20 cellular contexts compared by ENCODE assay signal in the genomic region with DNA sequence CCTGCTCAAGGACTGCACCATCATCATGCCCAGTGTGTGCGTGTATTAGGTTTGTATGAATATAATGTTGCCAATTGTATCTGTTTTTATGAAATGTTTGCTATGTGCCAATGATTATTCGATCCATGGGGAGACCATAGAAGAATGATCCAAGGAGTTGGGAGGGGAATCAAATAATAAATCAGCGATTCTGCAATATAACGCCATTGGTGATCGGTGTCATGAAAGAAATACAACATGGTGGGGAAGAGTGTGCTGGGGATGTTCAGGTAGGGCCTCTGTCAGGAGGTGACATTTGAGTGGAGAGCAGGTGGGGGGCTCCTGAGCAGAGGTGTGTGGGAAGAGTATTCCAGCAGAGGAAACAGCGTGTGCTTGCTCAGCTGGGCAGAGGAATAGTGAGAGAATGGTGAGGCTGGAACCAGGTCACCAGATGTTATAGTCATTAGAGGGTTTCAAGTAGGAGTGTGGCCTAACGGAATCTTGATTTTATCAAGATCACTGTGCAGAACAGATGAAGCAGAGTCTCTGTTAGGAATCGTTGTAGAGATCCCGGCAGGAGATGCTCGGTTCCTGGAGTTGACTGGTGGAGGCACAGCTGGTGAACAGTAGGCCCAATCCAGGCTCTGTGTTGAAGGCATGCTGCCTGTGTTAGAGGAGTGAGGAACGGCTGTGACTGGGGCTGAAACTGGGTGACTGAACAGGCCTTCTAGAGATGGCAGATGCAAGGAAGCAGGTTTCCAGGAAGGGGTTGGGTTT. TPM values are rescaled to one million over a fixed set of nuclear protein-coding genes. Genes with fewer than 3 reads are reported as not detected.
DNase-seq lines count a peak whose midpoint lies in the region; ATAC-seq and TF ChIP-seq lines count a peak whose summit lies in the region.
"Had no signal": no experiment of that assay in that cellular context is flagged by ENCODE, and none has a peak within 500 bp of the region (broad histone marks: within the 10 kb centered on the region; RNA-seq: fewer than 3 reads in every experiment).

No MANE protein-coding gene starts in this region.

- H4K20me1 ChIP-seq in HCT116 (ENCODE audit: insufficient read depth): no peaks in the 10 kb centered on the region
- peaks cover 77% of the 10 kb centered on the region for H4K20me1 ChIP-seq in neural progenitor cell (ENCODE audit: low read depth)

- H3K9ac ChIP-seq in HCT116 (ENCODE audit: low read length) (no peak overlapping the region), neural progenitor cell (no peak overlapping the region)
- H3K9ac ChIP-seq: KMS-11 had no signal

- H3K27ac Mint-ChIP-seq in CD4-positive, CD25-positive, alpha-beta regulatory T cell: no peak overlapping the region
- peak overlapping the region; percentile 3 for H3K27ac Mint-ChIP-seq in central memory CD8-positive, alpha-beta T cell (ENCODE audit: low read depth)
- H3K27ac Mint-ChIP-seq in neural progenitor cell: peak overlapping the region; percentile 42
- H3K27ac Mint-ChIP-seq: natural killer cell treated with Interleukin-12 subunit alpha and Interleukin-12 subunit beta and Interleukin-15 and Interleukin-18, amount 100 ng/mL, for 72 hours had no signal

- peaks cover 13% of the 10 kb centered on the region for H3K4me1 ChIP-seq in CD4-positive, CD25-positive, alpha-beta regulatory T cell (ENCODE audit: control insufficient read depth, insufficient read depth, low read length, poor library complexity, severe bottlenecking)
- peaks cover 15 to 30% of the 10 kb centered on the region in 2 experiments for H3K4me1 ChIP-seq in HCT116 (ENCODE audit: control insufficient read depth in 1 of 2, insufficient read depth in 2 of 2, low read length in 2 of 2)
- H3K4me1 ChIP-seq in neural progenitor cell: peaks cover 36% of the 10 kb centered on the region

- no peaks in the 10 kb centered on the region for H3K36me3 ChIP-seq in CD4-positive, CD25-positive, alpha-beta regulatory T cell (ENCODE audit: control insufficient read depth, insufficient read depth, low read length)
- H3K36me3 ChIP-seq in HCT116 (ENCODE audit: control insufficient read depth in 1 of 2, insufficient read depth in 2 of 2, low read length in 2 of 2): peaks cover 0 to 6% of the 10 kb centered on the region in 2 experiments; a peak in 1 of 4 replicates
- H3K36me3 ChIP-seq in neural progenitor cell: no peaks in the 10 kb centered on the region

- H3K9me3 Mint-ChIP-seq in CD4-positive, CD25-positive, alpha-beta regulatory T cell: no peaks in the 10 kb centered on the region
- no peaks in the 10 kb centered on the region for H3K9me3 Mint-ChIP-seq in central memory CD8-positive, alpha-beta T cell
- no peaks in the 10 kb centered on the region for H3K9me3 Mint-ChIP-seq in neural progenitor cell
- H3K9me3 Mint-ChIP-seq: natural killer cell treated with Interleukin-12 subunit alpha and Interleukin-12 subunit beta and Interleukin-15 and Interleukin-18, amount 100 ng/mL, for 72 hours had no signal

- no peak overlapping the region for H3K4me3 ChIP-seq in CD4-positive, CD25-positive, alpha-beta regulatory T cell (ENCODE audit: low read depth, low read length)
- H3K4me3 ChIP-seq in HCT116 (replicated peaks in 1 of 2; ENCODE audit: low read depth in 1 of 2, low read length in 2 of 2) (no peak overlapping the region), neural progenitor cell (no peak overlapping the region)
- H3K4me3 ChIP-seq: lower lobe of right lung, right atrium auricular region had no signal

- no peak overlapping the region for H3K27ac ChIP-seq in CD4-positive, CD25-positive, alpha-beta regulatory T cell (ENCODE audit: insufficient read depth, low read length, poor library complexity, severe bottlenecking)
- H3K27ac ChIP-seq in HCT116 (ENCODE audit: low read depth, low read length) (no peak overlapping the region), neural progenitor cell (no peak overlapping the region)
- H3K27ac ChIP-seq: KMS-11, lower lobe of right lung had no signal

- BruUV-seq in HCT116 (replicated peaks; lab: Mats Ljungman, UMichigan): no TSS peak

- CTCF ChIA-PET in HCT116 (lab: Charles Lee): no interaction called here

- peak overlapping the region in 3 of 4 donors; percentile 17 to 62 (median 56) for H3K4me3 Mint-ChIP-seq in CD4-positive, CD25-positive, alpha-beta regulatory T cell
- no peak overlapping the region for H3K4me3 Mint-ChIP-seq in central memory CD8-positive, alpha-beta T cell
- H3K4me3 Mint-ChIP-seq in neural progenitor cell: peak overlapping the region; percentile 92
- H3K4me3 Mint-ChIP-seq: natural killer cell treated with Interleukin-12 subunit alpha and Interleukin-12 subunit beta and Interleukin-15 and Interleukin-18, amount 100 ng/mL, for 72 hours had no signal

- H3F3A ChIP-seq in neural progenitor cell (ENCODE audit: low read depth): peaks cover 6% of the 10 kb centered on the region

- TF ChIP-seq CTCF in HCT116 (IDR thresholded peaks at IDR 0.05 in 2 of 3, conservative IDR thresholded peaks at IDR 0.05 in 1 of 3; ENCODE audit: borderline replicate concordance in 1 of 3, insufficient read depth in 1 of 3, low read depth in 2 of 3, low read length in 2 of 3) (no peak), neural progenitor cell (IDR thresholded peaks at IDR 0.05) (no peak)

- H3K9me2 ChIP-seq in HCT116 (ENCODE audit: insufficient read depth): no peaks in the 10 kb centered on the region

- peaks cover 4% of the 10 kb centered on the region for H3K27me3 Mint-ChIP-seq in CD4-positive, CD25-positive, alpha-beta regulatory T cell
- no peaks in the 10 kb centered on the region for H3K27me3 Mint-ChIP-seq in central memory CD8-positive, alpha-beta T cell
- peaks cover 7% of the 10 kb centered on the region for H3K27me3 Mint-ChIP-seq in neural progenitor cell (ENCODE audit: insufficient read depth, low read depth)
- H3K27me3 Mint-ChIP-seq: natural killer cell treated with Interleukin-12 subunit alpha and Interleukin-12 subunit beta and Interleukin-15 and Interleukin-18, amount 100 ng/mL, for 72 hours had no signal

- H3K79me2 ChIP-seq in HCT116 (ENCODE audit: insufficient read depth, low read length) (peaks cover 71% of the 10 kb centered on the region), neural progenitor cell (ENCODE audit: low read depth) (peaks cover 94% of the 10 kb centered on the region)

- H3K9me3 ChIP-seq in CD4-positive, CD25-positive, alpha-beta regulatory T cell (ENCODE audit: control insufficient read depth in 2 of 2, low read length in 2 of 2): no peaks in the 10 kb centered on the region
- no peaks in the 10 kb centered on the region for H3K9me3 ChIP-seq in HCT116 (ENCODE audit: control insufficient read depth in 1 of 2, insufficient read depth in 1 of 2, low read depth in 1 of 2, low read length in 2 of 2)
- H3K9me3 ChIP-seq in neural progenitor cell (ENCODE audit: low read depth): no peaks in the 10 kb centered on the region
- H3K9me3 ChIP-seq: lower lobe of right lung, right atrium auricular region had no signal

- intact Hi-C loops in HCT116 (cut with micrococcal nuclease): loop anchor here (5.0 kb wide), 2 partner anchors 122 to 417 kb away; no protein-coding TSS in a partner anchor

- POLR2A ChIA-PET in HCT116 (lab: Charles Lee): no interaction called here

- TF ChIP-seq POLR2A in HCT116 (IDR thresholded peaks at IDR 0.05; ENCODE audit: borderline replicate concordance, extremely low read depth, insufficient read depth, insufficient read length): no peak

- no peaks in the 10 kb centered on the region for H3K27me3 ChIP-seq in CD4-positive, CD25-positive, alpha-beta regulatory T cell (ENCODE audit: control insufficient read depth, insufficient read depth, low read length)
- H3K27me3 ChIP-seq in HCT116 (ENCODE audit: insufficient read depth, low read length) (no peaks in the 10 kb centered on the region), neural progenitor cell (no peaks in the 10 kb centered on the region)
- H3K27me3 ChIP-seq: right atrium auricular region had no signal

- no peak for DNase-seq in CD4-positive, CD25-positive, alpha-beta regulatory T cell
- DNase-seq in HCT116 (ENCODE audit: low read depth, low spot score): no peak
- DNase-seq in central memory CD8-positive, alpha-beta T cell (ENCODE audit: low spot score in 2 of 2): no peak
- no peak for DNase-seq in neural progenitor cell (ENCODE audit: low spot score)
- DNase-seq in OCI-M1 (lab: John Stamatoyannopoulos, UW): no peak
- no peak for DNase-seq in NCI-H146 (lab: John Stamatoyannopoulos, UW)
- no peak for DNase-seq in NCI-H446 treated with DMSO at 0.1 percent for 48 hours (lab: John Stamatoyannopoulos, UW)
- no peak for DNase-seq in activated naive CD4-positive, alpha-beta T cell (lab: John Stamatoyannopoulos, UW)
- DNase-seq: activated CD4-positive, CD25-positive, alpha-beta regulatory T cell; activated gamma-delta T cell treated with Interleukin-2 at 50 U/mL for 16 hours; cortex of kidney; erythroblast; lower lobe of right lung; NCI-H2227 treated with DMSO at 0.1 percent for 48 hours; stimulated activated CD4-positive, alpha-beta T cell treated with anti-CD3 and anti-CD28 coated beads, Interleukin-1b, Interleukin-23, amount 100 ng/mL, for 48 hours; T-helper 2 cell had no signal

- RAD21 ChIA-PET in HCT116 (lab: Charles Lee; ENCODE audit: low non-redundant PET in 1 of 2, low total read pairs in 2 of 2, uncharacterized antibody in 2 of 2, unreplicated experiment in 2 of 2): no interaction called here

- peaks cover 0 to 23% (median 13%) of the 10 kb centered on the region in 4 donors for H3K4me1 Mint-ChIP-seq in CD4-positive, CD25-positive, alpha-beta regulatory T cell
- H3K4me1 Mint-ChIP-seq in central memory CD8-positive, alpha-beta T cell: peaks cover 34% of the 10 kb centered on the region
- peaks cover 61% of the 10 kb centered on the region for H3K4me1 Mint-ChIP-seq in neural progenitor cell

- H2AFZ ChIP-seq in HCT116 (ENCODE audit: low read depth, low read length, poor library complexity, severe bottlenecking) (no peak overlapping the region), neural progenitor cell (replicated peaks) (no peak overlapping the region)

- TF ChIP-seq RAD21 in HCT116 (IDR thresholded peaks at IDR 0.05; ENCODE audit: low read depth): no peak

- H3K4me2 ChIP-seq in HCT116 (ENCODE audit: low read length): 0 out of 2 replicates have a peak overlapping the region, but pooled peaks have one; percentile 96
- peak overlapping the region; percentile 93 for H3K4me2 ChIP-seq in neural progenitor cell
- H3K4me2 ChIP-seq: KMS-11 had no signal

- H3K36me3 Mint-ChIP-seq in CD4-positive, CD25-positive, alpha-beta regulatory T cell: peaks cover 4% of the 10 kb centered on the region
- peaks cover 6% of the 10 kb centered on the region for H3K36me3 Mint-ChIP-seq in central memory CD8-positive, alpha-beta T cell (ENCODE audit: insufficient read depth)
- H3K36me3 Mint-ChIP-seq in neural progenitor cell: peaks cover 37% of the 10 kb centered on the region
- H3K36me3 Mint-ChIP-seq: natural killer cell treated with Interleukin-12 subunit alpha and Interleukin-12 subunit beta and Interleukin-15 and Interleukin-18, amount 100 ng/mL, for 72 hours had no signal

- no peak for ATAC-seq in CD4-positive, CD25-positive, alpha-beta regulatory T cell (ENCODE audit: low read depth in 2 of 2)
- ATAC-seq in HCT116: no peak
- ATAC-seq in central memory CD8-positive, alpha-beta T cell (replicated peaks; ENCODE audit: extremely low read depth, poor library complexity, severe bottlenecking): no peak
- ATAC-seq: lower lobe of right lung; natural killer cell treated with Interleukin-12 subunit alpha and Interleukin-12 subunit beta and Interleukin-15 and Interleukin-18, amount 100 ng/mL, for 72 hours; Right ventricle myocardium inferior had no signal

RNA-seq across cellular contexts. Expression of a gene that starts 2.9 kb away (rescaled TPM):
- total RNA-seq in CD4-positive, CD25-positive, alpha-beta regulatory T cell: 6.0 TPM
- polyA plus RNA-seq in CD4-positive, CD25-positive, alpha-beta regulatory T cell: 1 to 10 TPM; 2.0 to 3.8 (median 3.2) TPM
- total RNA-seq in HCT116 (2021; ENCODE audit: unreplicated experiment) (37.4 TPM), neural progenitor cell (ENCODE audit: low replicate concordance) (30.1 and 97.7 TPM in 2 replicates)
- polyA plus RNA-seq in HCT116 (2012): 24.8 and 26.0 TPM in 2 replicates

Comparison
In these comparisons a context has a peak if more than half of its experiments do, and no peak if none do; other contexts are left out.
1. H3K27ac Mint-ChIP-seq: peak in central memory CD8-positive, alpha-beta T cell (single experiment) and neural progenitor cell (single experiment); none in CD4-positive, CD25-positive, alpha-beta regulatory T cell (0 of 3).